ENCODE assay signal across 20 cellular contexts in genomic region chr15:52200831-52201365, GRCh38. TPM values are rescaled to one million over a fixed set of nuclear protein-coding genes. Genes with fewer than 3 reads are reported as not detected.
DNase-seq lines count a peak whose midpoint lies in the region; ATAC-seq, FAIRE-seq and TF ChIP-seq lines count a peak whose summit lies in the region.
"Had no signal": no experiment of that assay in that cellular context is flagged by ENCODE, and none has a peak within 500 bp of the region (broad histone marks: within the 10 kb centered on the region; RNA-seq: fewer than 3 reads in every experiment).

No MANE protein-coding gene starts in this region.

- H3K9me3 ChIP-seq in OCI-LY1 (ENCODE audit: low read length) (no peaks in the 10 kb centered on the region), endothelial cell of umbilical vein (replicated peaks; ENCODE audit: control insufficient read depth, insufficient read depth, low read length) (no peaks in the 10 kb centered on the region)
- H3K9me3 ChIP-seq: BLaER1, Caco-2 had no signal

- no TSS peak for BruUV-seq in endothelial cell of umbilical vein (replicated peaks; lab: Mats Ljungman, UMichigan)

- ATAC-seq in GM21515 (IDR thresholded peaks at IDR 0.05; ENCODE audit: unreplicated experiment): no peak

- H3K36me3 ChIP-seq in OCI-LY1 (ENCODE audit: insufficient read depth, low read length) (no peaks in the 10 kb centered on the region), endothelial cell of umbilical vein (ENCODE audit: control insufficient read depth in 2 of 2, extremely low read depth in 1 of 2, insufficient read depth in 2 of 2, low read length in 2 of 2) (peaks cover 0 to 4% of the 10 kb centered on the region in 2 experiments)

- H3K9ac ChIP-seq in OCI-LY1 (ENCODE audit: low read length) (0 out of 2 replicates have a peak overlapping the region, but pooled peaks have one; percentile 10), endothelial cell of umbilical vein (replicated peaks; ENCODE audit: extremely low read depth, insufficient read depth, low read length) (no peak overlapping the region)
- H3K9ac ChIP-seq: BLaER1 had no signal

- no peak for TF ChIP-seq CTCF in OCI-LY1 (IDR thresholded peaks at IDR 0.05; ENCODE audit: low read length)
- no peak for TF ChIP-seq CTCF in endothelial cell of umbilical vein (IDR thresholded peaks at IDR 0.05; ENCODE audit: extremely low read depth in 1 of 2, insufficient read depth in 1 of 2, low read depth in 1 of 2, low read length in 2 of 2)

- dilution Hi-C loops in endothelial cell of umbilical vein (cut with MboI; ENCODE audit: extremely low pct_ligation_motif_present, low sequenced_read_pairs): no loop called here

- H2AFZ ChIP-seq in OCI-LY1 (ENCODE audit: low read length) (no peak overlapping the region), endothelial cell of umbilical vein (ENCODE audit: low read depth, low read length) (no peak overlapping the region)

- FAIRE-seq in G401.6 (lab: Jason Lieb, UNC): peak; percentile 27
- no peak for FAIRE-seq in endothelial cell of umbilical vein (lab: Jason Lieb, UNC)
- FAIRE-seq: GM19239 had no signal

- no peak overlapping the region for H3K4me3 Mint-ChIP-seq in activated T-cell treated with anti-CD3 and anti-CD28 coated beads, Interleukin-2, amount 50 U/mL, for 24 hours
- H3K4me3 Mint-ChIP-seq: CD4-positive, alpha-beta T cell had no signal

- H3K4me2 ChIP-seq in OCI-LY1 (ENCODE audit: low read length): no peak overlapping the region
- H3K4me2 ChIP-seq in endothelial cell of umbilical vein (ENCODE audit: insufficient read depth, low read length): no peak overlapping the region
- H3K4me2 ChIP-seq: BLaER1 had no signal

- H3K27ac Mint-ChIP-seq in activated T-cell treated with anti-CD3 and anti-CD28 coated beads, Interleukin-2, amount 50 U/mL, for 24 hours: no peak overlapping the region
- H3K27ac Mint-ChIP-seq: CD4-positive, alpha-beta T cell had no signal

- H3K36me3 Mint-ChIP-seq in activated T-cell treated with anti-CD3 and anti-CD28 coated beads, Interleukin-2, amount 50 U/mL, for 24 hours (ENCODE audit: low read depth): no peaks in the 10 kb centered on the region

- no peaks in the 10 kb centered on the region for H3K27me3 Mint-ChIP-seq in activated T-cell treated with anti-CD3 and anti-CD28 coated beads, Interleukin-2, amount 50 U/mL, for 24 hours
- H3K27me3 Mint-ChIP-seq: CD4-positive, alpha-beta T cell had no signal

- H3F3A ChIP-seq in OCI-LY1 (ENCODE audit: insufficient read depth, low read length): no peaks in the 10 kb centered on the region

- no peaks in the 10 kb centered on the region for H3K9me3 Mint-ChIP-seq in activated T-cell treated with anti-CD3 and anti-CD28 coated beads, Interleukin-2, amount 50 U/mL, for 24 hours
- H3K9me3 Mint-ChIP-seq: CD4-positive, alpha-beta T cell had no signal

- intact Hi-C loops in endothelial cell of umbilical vein (cut with micrococcal nuclease): no loop called here

- H3K27me3 ChIP-seq in OCI-LY1 (ENCODE audit: insufficient read depth, low read length): no peaks in the 10 kb centered on the region
- H3K27me3 ChIP-seq in endothelial cell of umbilical vein (ENCODE audit: control insufficient read depth in 2 of 2, insufficient read depth in 2 of 2, low read length in 2 of 2): peaks cover 0 to 2% of the 10 kb centered on the region in 2 experiments
- H3K27me3 ChIP-seq: BLaER1 had no signal

- H3K4me1 ChIP-seq in OCI-LY1 (ENCODE audit: insufficient read depth, low read length, severe bottlenecking) (no peaks in the 10 kb centered on the region), endothelial cell of umbilical vein (ENCODE audit: control insufficient read depth, extremely low read depth, insufficient read depth, low read length) (peaks cover under 1% of the 10 kb centered on the region)
- H3K4me1 ChIP-seq: BLaER1, Caco-2 had no signal

- H3K27ac ChIP-seq in OCI-LY1 (ENCODE audit: low read depth, low read length, poor library complexity, severe bottlenecking) (no peak overlapping the region), endothelial cell of umbilical vein (ENCODE audit: insufficient read depth, low read depth, low read length) (no peak overlapping the region)
- H3K27ac ChIP-seq: BLaER1 had no signal

- no peaks in the 10 kb centered on the region for H3K4me1 Mint-ChIP-seq in activated T-cell treated with anti-CD3 and anti-CD28 coated beads, Interleukin-2, amount 50 U/mL, for 24 hours (ENCODE audit: low read depth)

- no peaks in the 10 kb centered on the region for H3K9me1 ChIP-seq in endothelial cell of umbilical vein (replicated peaks; ENCODE audit: control insufficient read depth, extremely low read depth, insufficient read depth, low read length)

- POLR2A ChIA-PET in endothelial cell of umbilical vein (lab: Charles Lee): no interaction called here

- TF ChIP-seq POLR2A in endothelial cell of umbilical vein (IDR thresholded peaks at IDR 0.05; ENCODE audit: low read depth, low read length): no peak

- CTCF ChIA-PET in endothelial cell of umbilical vein (lab: Charles Lee): interaction anchor here (0.7 to 2.7 kb wide), 4 partner anchors 8 to 312 kb away, joined by 3 to 13 read pairs (median 6); no protein-coding TSS in a partner anchor

- DNase-seq in endothelial cell of umbilical vein (ENCODE audit: low read depth, low spot score): peak; percentile 37
- no peak for DNase-seq in DMS153 (lab: John Stamatoyannopoulos, UW)
- no peak for DNase-seq in activated T-cell treated with anti-CD3 and anti-CD28 coated beads, Interleukin-2, amount 50 U/mL, for 24 hours
- no peak for DNase-seq in COLO668 (lab: John Stamatoyannopoulos, UW; ENCODE audit: unreplicated experiment)
- DNase-seq: Caco-2; CD4-positive, alpha-beta T cell; GF-D8; H7; Karpas-422; NCI-H1417; NCI-H1694 treated with DMSO at 0.1 percent for 48 hours; NCI-H2081 treated with DMSO at 0.1 percent for 48 hours; NCI-H446 treated with DMSO at 0.1 percent for 48 hours; NCI-H69; T-helper 1 cell had no signal

- H4K20me1 ChIP-seq in OCI-LY1 (ENCODE audit: insufficient read depth, low read length) (no peaks in the 10 kb centered on the region), endothelial cell of umbilical vein (replicated peaks; ENCODE audit: control insufficient read depth, extremely low read depth, insufficient read depth, low read length) (no peaks in the 10 kb centered on the region)
- H4K20me1 ChIP-seq: BLaER1 had no signal

- H3K4me3 ChIP-seq in OCI-LY1 (ENCODE audit: low read depth, low read length, poor library complexity, severe bottlenecking) (no peak overlapping the region), endothelial cell of umbilical vein (replicated peaks in 1 of 3; ENCODE audit: insufficient read depth in 1 of 3, low read depth in 1 of 3, low read length in 3 of 3) (no peak overlapping the region)
- H3K4me3 ChIP-seq: BLaER1 had no signal

- H3K79me2 ChIP-seq in OCI-LY1 (ENCODE audit: insufficient read depth, low read length): no peaks in the 10 kb centered on the region
- no peaks in the 10 kb centered on the region for H3K79me2 ChIP-seq in endothelial cell of umbilical vein (ENCODE audit: control insufficient read depth, insufficient read depth, low read length)

- H3K9me2 ChIP-seq in OCI-LY1 (ENCODE audit: low read depth, low read length): no peaks in the 10 kb centered on the region

TF ChIP-seq in endothelial cell of umbilical vein, 7 proteins besides CTCF, POLR2A, EP300 and RAD21:
- TF ChIP-seq FOS (IDR thresholded peaks at IDR 0.05; ENCODE audit: borderline replicate concordance, insufficient read depth, low read length): no peak
- no peak for TF ChIP-seq JUN (IDR thresholded peaks at IDR 0.05; ENCODE audit: borderline replicate concordance, insufficient read depth, insufficient read length, low read depth)
- no peak for TF ChIP-seq EZH2 (IDR thresholded peaks at IDR 0.05; ENCODE audit: borderline replicate concordance, low read depth, low read length, severe bottlenecking)
- TF ChIP-seq POLR2AphosphoS5 (IDR thresholded peaks at IDR 0.05; ENCODE audit: insufficient read depth, low read depth, low read length): no peak
- TF ChIP-seq MAX (IDR thresholded peaks at IDR 0.05; ENCODE audit: insufficient read depth, insufficient read length): no peak
- TF ChIP-seq GATA2 (IDR thresholded peaks at IDR 0.05; ENCODE audit: insufficient read depth, insufficient read length, low read depth, low read length): no peak
- TF ChIP-seq MYC (IDR thresholded peaks at IDR 0.05; ENCODE audit: low read depth, low read length): no peak

RNA-seq across cellular contexts. Expression of gene GNB5, which starts 9.7 kb away (rescaled TPM):
- total RNA-seq in endothelial cell of umbilical vein: 16.8 and 19.1 TPM in 2 replicates
- polyA plus RNA-seq in endothelial cell of umbilical vein: 11.7 and 15.6 TPM in 2 replicates
- polyA plus RNA-seq in endothelial cell of umbilical vein (2011; cell fraction: cytosol; rRNA removed): 20.3 and 20.5 TPM in 2 replicates
- 18.1 and 21.5 TPM in 2 replicates for polyA plus RNA-seq in endothelial cell of umbilical vein (2011; cell fraction: nucleus; rRNA removed)
- polyA plus RNA-seq in endothelial cell of umbilical vein (2012): 20.3 and 21.7 TPM in 2 replicates
- polyA minus RNA-seq in endothelial cell of umbilical vein: 25.7 and 31.6 TPM in 2 replicates
- 32.1 TPM for polyA minus RNA-seq in endothelial cell of umbilical vein (2011; cell fraction: cytosol; rRNA and poly(A)+ RNA removed)
- polyA minus RNA-seq in endothelial cell of umbilical vein (2011; cell fraction: nucleus; rRNA and poly(A)+ RNA removed): 21.9 and 23.3 TPM in 2 replicates
